ENCODE assay signal across 8 cellular contexts in the genomic region with DNA sequence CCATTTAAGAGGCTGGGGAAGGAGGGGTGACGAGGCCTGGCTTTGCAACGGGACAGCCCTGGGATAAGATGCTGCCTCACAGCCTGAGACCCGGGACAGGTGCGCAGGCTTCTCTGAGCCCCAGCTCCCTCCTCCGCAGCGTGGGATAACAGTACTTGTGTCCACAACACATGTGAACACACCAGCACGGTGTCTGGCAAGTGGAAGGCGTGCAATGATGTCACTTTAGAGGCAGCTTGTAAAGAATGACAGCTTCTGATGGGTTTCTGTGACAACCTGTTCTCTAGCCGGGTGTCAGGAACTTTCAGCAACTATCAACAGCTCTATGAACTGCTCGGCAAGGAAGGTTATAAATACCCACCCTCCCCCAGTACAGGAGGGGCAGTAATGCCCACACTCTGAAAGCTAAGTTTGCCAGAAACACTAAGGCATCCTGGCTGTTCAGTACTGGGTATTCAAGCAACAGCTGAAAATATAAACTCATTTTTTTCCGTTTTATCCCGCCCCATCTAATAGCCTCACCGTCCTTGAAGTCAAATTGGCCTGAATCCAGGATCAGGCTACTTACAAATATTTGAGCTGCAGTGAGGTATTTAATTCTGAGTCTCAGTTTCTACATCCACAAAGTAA. TPM values are rescaled to one million over a fixed set of nuclear protein-coding genes. Genes with fewer than 3 reads are reported as not detected.
DNase-seq lines count a peak whose midpoint lies in the region; ATAC-seq and TF ChIP-seq lines count a peak whose summit lies in the region.

No MANE protein-coding gene starts in this region.

- H3K27me3 ChIP-seq in lower lobe of right lung (ENCODE audit: low read depth) (no peaks in the 10 kb centered on the region), tibial nerve (no peaks in the 10 kb centered on the region)

- peak overlapping the region; percentile 86 for H3K4me3 Mint-ChIP-seq in activated CD4-positive, alpha-beta T cell treated with anti-CD3 and anti-CD28 coated beads, Interleukin-2, amount 10 ng/mL, durations not matched to agents 7 days and 5 days
- H3K4me3 Mint-ChIP-seq in brain = peak overlapping the region in 2 of 5 experiments; percentile 12

- CTCF ChIA-PET in activated CD4-positive, alpha-beta T cell treated with anti-CD3 and anti-CD28 coated beads, Interleukin-2, amount 10 ng/mL, durations not matched to agents 7 days and 5 days (lab: Charles Lee) = interaction anchor here (1.0 to 3.5 kb wide), 7 partner anchors 11 to 143 kb away, joined by 3 to 12 read pairs (median 5); no protein-coding TSS in a partner anchor

- intact Hi-C loops in lower lobe of right lung (cut with DNase I) = no loop called here

- in situ Hi-C loops in GM13977 (cut with MboI; ENCODE audit: low pct_unique_long_range_greater_than_20kb, low sequenced_read_pairs, unreplicated experiment) = no loop called here
- in situ Hi-C loops in G401 (cut with HindIII; ENCODE audit: low sequenced_read_pairs) = no loop called here

- H3K9me3 ChIP-seq in lower lobe of right lung = no peaks in the 10 kb centered on the region
- no peaks in the 10 kb centered on the region for H3K9me3 ChIP-seq in tibial nerve

- H3K4me3 ChIP-seq in lower lobe of right lung = no peak overlapping the region
- H3K4me3 ChIP-seq in tibial nerve = no peak overlapping the region

- POLR2A ChIA-PET in activated CD4-positive, alpha-beta T cell treated with anti-CD3 and anti-CD28 coated beads, Interleukin-2, amount 10 ng/mL, durations not matched to agents 7 days and 5 days (lab: Charles Lee) = no interaction called here

- H3K4me1 Mint-ChIP-seq in activated CD4-positive, alpha-beta T cell treated with anti-CD3 and anti-CD28 coated beads, Interleukin-2, amount 10 ng/mL, durations not matched to agents 7 days and 5 days = peaks cover 72% of the 10 kb centered on the region
- peaks cover 69% of the 10 kb centered on the region for H3K4me1 Mint-ChIP-seq in brain

- peaks cover 100% of the 10 kb centered on the region for H3K4me1 ChIP-seq in lower lobe of right lung
- peaks cover 6 to 100% (median 86%) of the 10 kb centered on the region in 4 donors for H3K4me1 ChIP-seq in tibial nerve

- 52 to 53% methylated on average over 12 to 13 of the region's 13 CpGs for WGBS in tibial nerve, 2 donors

- peaks cover 91% of the 10 kb centered on the region for H3K36me3 Mint-ChIP-seq in activated CD4-positive, alpha-beta T cell treated with anti-CD3 and anti-CD28 coated beads, Interleukin-2, amount 10 ng/mL, durations not matched to agents 7 days and 5 days (ENCODE audit: low read depth)
- peaks cover 19% of the 10 kb centered on the region for H3K36me3 Mint-ChIP-seq in brain

- DNase-seq in activated CD4-positive, alpha-beta T cell treated with anti-CD3 and anti-CD28 coated beads, Interleukin-2, amount 10 ng/mL, durations not matched to agents 7 days and 5 days = no peak
- no peak for DNase-seq in activated CD4-positive, alpha-beta T cell treated with anti-CD3 and anti-CD28 coated beads for 4 hours
- DNase-seq in lower lobe of right lung (no peak), tibial nerve (ENCODE audit: low spot score in 2 of 2) (no peak), GM13977 (ENCODE audit: low spot score) (no peak), G401 (ENCODE audit: low spot score) (no peak)
- DNase-seq in stimulated activated CD4-positive, alpha-beta T cell treated with anti-CD3 and anti-CD28 coated beads, Interleukin-1b, Interleukin-23, amount 100 ng/mL, for 48 hours = no peak

- TF ChIP-seq POLR2A in tibial nerve (IDR thresholded peaks at IDR 0.05) = no peak

- no peak for ATAC-seq in lower lobe of right lung

- no peaks in the 10 kb centered on the region for H3K27me3 Mint-ChIP-seq in activated CD4-positive, alpha-beta T cell treated with anti-CD3 and anti-CD28 coated beads, Interleukin-2, amount 10 ng/mL, durations not matched to agents 7 days and 5 days
- no peaks in the 10 kb centered on the region for H3K27me3 Mint-ChIP-seq in brain

- TF ChIP-seq EP300 in tibial nerve (IDR thresholded peaks at IDR 0.05) = no peak

- peak overlapping the region; percentile 90 for H3K27ac ChIP-seq in lower lobe of right lung
- H3K27ac ChIP-seq in tibial nerve = peak overlapping the region; percentile 79 to 99 (median 86)

- H3K36me3 ChIP-seq in lower lobe of right lung (peaks cover 88% of the 10 kb centered on the region), tibial nerve (peaks cover 0 to 42% (median 13%) of the 10 kb centered on the region in 3 donors)

- peak overlapping the region; percentile 99 for H3K27ac Mint-ChIP-seq in activated CD4-positive, alpha-beta T cell treated with anti-CD3 and anti-CD28 coated beads, Interleukin-2, amount 10 ng/mL, durations not matched to agents 7 days and 5 days
- peak overlapping the region; percentile 40 to 98 (median 95) for H3K27ac Mint-ChIP-seq in brain

- TF ChIP-seq CTCF in brain (conservative IDR thresholded peaks at IDR 0.05) = no peak
- TF ChIP-seq CTCF in lower lobe of right lung (IDR thresholded peaks at IDR 0.05) = no peak
- TF ChIP-seq CTCF in tibial nerve (IDR thresholded peaks at IDR 0.05) = no peak
- TF ChIP-seq CTCF in GM13977 (IDR thresholded peaks at IDR 0.05; ENCODE audit: extremely low read depth, insufficient read depth, missing control alignments) = no peak

- no peaks in the 10 kb centered on the region for H3K9me3 Mint-ChIP-seq in activated CD4-positive, alpha-beta T cell treated with anti-CD3 and anti-CD28 coated beads, Interleukin-2, amount 10 ng/mL, durations not matched to agents 7 days and 5 days
- H3K9me3 Mint-ChIP-seq in brain = no peaks in the 10 kb centered on the region

RNA-seq across cellular contexts. Expression of a gene that starts 59.7 kb away (rescaled TPM):
- total RNA-seq in activated CD4-positive, alpha-beta T cell treated with anti-CD3 and anti-CD28 coated beads, Interleukin-2, amount 10 ng/mL, durations not matched to agents 7 days and 5 days = 1,000 to 10,000 TPM in 1 of 2 experiments, 100 to 1,000 TPM in 1; 881 to 1,009 TPM
- 236 TPM for polyA plus RNA-seq in brain (ENCODE audit: insufficient read depth, low read depth, low replicate concordance)
- total RNA-seq in lower lobe of right lung = 659 TPM
- total RNA-seq in tibial nerve = 100 to 1,000 TPM; 361 to 406 (median 386) TPM
- total RNA-seq in G401 (2014; rRNA removed; shearing (Covaris generic)) = 153 and 185 TPM in 2 replicates
